9 cellular contexts compared by ENCODE assay signal in genomic region chr4:88822034-88822433, GRCh38.
DNase-seq lines count a peak whose midpoint lies in the region; ATAC-seq, FAIRE-seq and TF ChIP-seq lines count a peak whose summit lies in the region.
"Had no signal": no experiment of that assay in that cellular context is flagged by ENCODE, and none has a peak within 500 bp of the region (broad histone marks: within the 10 kb centered on the region; RNA-seq: fewer than 3 reads in every experiment).

No MANE protein-coding gene starts in this region.

- H3K9me3 ChIP-seq in AG04450 (ENCODE audit: control insufficient read depth, insufficient read depth, low read length) (no peaks in the 10 kb centered on the region), endodermal cell (ENCODE audit: control insufficient read depth, low read length) (no peaks in the 10 kb centered on the region), ovary (no peaks in the 10 kb centered on the region)

- H3K4me3 ChIP-seq in AG04450 (ENCODE audit: low read depth, low read length) (peak overlapping the region; percentile 78), endodermal cell (ENCODE audit: low read length) (peak overlapping the region; percentile 73), ovary (peak overlapping the region; percentile 51)

- no peak for TF ChIP-seq EP300 in ovary (IDR thresholded peaks at IDR 0.05)

- no peak for ATAC-seq in GM18907 (IDR thresholded peaks at IDR 0.05; ENCODE audit: unreplicated experiment)

- no peaks in the 10 kb centered on the region for H3K36me3 ChIP-seq in endodermal cell (ENCODE audit: control insufficient read depth, insufficient read depth, low read length)
- H3K36me3 ChIP-seq in ovary: no peaks in the 10 kb centered on the region

- H3K27me3 Mint-ChIP-seq in endodermal cell (ENCODE audit: insufficient read depth): no peaks in the 10 kb centered on the region

- CTCF ChIA-PET in AG04450 (lab: Charles Lee): interaction anchor here (6.3 kb wide), 1 partner anchor 201 kb away, joined by 163 read pairs; no protein-coding TSS in a partner anchor

- POLR2A ChIA-PET in AG04450 (lab: Yijun Ruan, JAX): no interaction called here

- H3K36me3 Mint-ChIP-seq in endodermal cell (ENCODE audit: low read depth): no peaks in the 10 kb centered on the region

- peak; percentile 14 for FAIRE-seq in RCC 7860 (lab: Jason Lieb, UNC)

- peak overlapping the region; percentile 58 for H3K4me3 Mint-ChIP-seq in endodermal cell

- H3K4me1 ChIP-seq in endodermal cell (ENCODE audit: control insufficient read depth, insufficient read depth, low read length) (no peaks in the 10 kb centered on the region), ovary (ENCODE audit: insufficient read depth) (no peaks in the 10 kb centered on the region)

- H3K27ac ChIP-seq in AG04450 (ENCODE audit: low read depth, low read length): no peak overlapping the region
- H3K27ac ChIP-seq in endodermal cell (ENCODE audit: low read depth, low read length): peak overlapping the region; percentile 26
- peak overlapping the region in 1 of 2 donors; percentile 91 for H3K27ac ChIP-seq in ovary

- H3K27ac Mint-ChIP-seq in endodermal cell: no peak overlapping the region

- no peak for TF ChIP-seq POLR2A in ovary (IDR thresholded peaks at IDR 0.05)

- H3K4me1 Mint-ChIP-seq in endodermal cell: peaks cover 23% of the 10 kb centered on the region

- WGBS in endodermal cell (ENCODE audit: insufficient coverage in 1 of 2, insufficient read length in 1 of 2), 2 experiments: 81% methylated on average over 2 of the region's 2 CpGs; no CpG with 5 or more reads in 1 of the 2 experiments
- WGBS in ovary, 3 donors: 13 to 29% (median 26%) methylated on average over 2 of the region's 2 CpGs

- intact Hi-C loops in ovary (cut with DNase I): loop anchor here in 1 of 4 donors (5.0 to 10.0 kb wide), 2 partner anchors 117 to 200 kb away; no protein-coding TSS in a partner anchor

- TF ChIP-seq CTCF in AG04450 (IDR thresholded peaks at IDR 0.05; ENCODE audit: low read depth, low read length) (no peak), endodermal cell (conservative IDR thresholded peaks at IDR 0.05) (no peak), ovary (IDR thresholded peaks at IDR 0.05) (no peak)

- DNase-seq in AG04450 (ENCODE audit: low read depth, low spot score): no peak
- DNase-seq in RCC 7860 (ENCODE audit: low spot score): no peak
- DNase-seq in endodermal cell: no peak
- no peak for DNase-seq in ovary
- no peak for DNase-seq in NCI-H1417 treated with DMSO at 0.1 percent for 48 hours (lab: John Stamatoyannopoulos, UW)
- no peak for DNase-seq in activated CD4-positive, alpha-beta T cell treated with anti-CD3 and anti-CD28 coated beads, Interleukin-2, amount 50 U/mL, for 48 hours
- DNase-seq in MV-4-11 (lab: John Stamatoyannopoulos, UW): no peak
- DNase-seq: anterior cingulate cortex had no signal

- no peaks in the 10 kb centered on the region for H3K27me3 ChIP-seq in AG04450 (ENCODE audit: control insufficient read depth, insufficient read depth, low read length)
- H3K27me3 ChIP-seq in endodermal cell (ENCODE audit: control insufficient read depth, insufficient read depth, low read length, poor library complexity, severe bottlenecking): no peaks in the 10 kb centered on the region
- H3K27me3 ChIP-seq in ovary: no peaks in the 10 kb centered on the region

- H3K9ac ChIP-seq in endodermal cell (ENCODE audit: extremely low read depth, low read length, poor library complexity, severe bottlenecking): no peak overlapping the region

- no peaks in the 10 kb centered on the region for H3K9me3 Mint-ChIP-seq in endodermal cell
